In genomic region chr1:2781627-2782026, GRCh38 we compare ENCODE assay signal across 28 cellular contexts.
"Had no signal": no experiment of that assay in that cellular context is flagged by ENCODE, and none has a peak within 500 bp of the region (broad histone marks: within the 10 kb centered on the region; RNA-seq: fewer than 3 reads in every experiment).

No MANE protein-coding gene starts in this region.

- FAIRE-seq: astrocyte, colon, TTC549 had no signal

- H3K4me1 ChIP-seq: body of pancreas, breast epithelium had no signal

- H3K27me3 ChIP-seq: brain microvascular endothelial cell had no signal

- H3K27ac ChIP-seq: body of pancreas, brain microvascular endothelial cell, breast epithelium, VCaP had no signal

- H3K9me3 ChIP-seq: body of pancreas had no signal

- H3K4me3 ChIP-seq: body of pancreas, breast epithelium had no signal

- DNase-seq: activated B cell treated with CpG ODN at 0.5 μM for 24 hours; activated CD4-positive, alpha-beta memory T cell treated with anti-CD3 and anti-CD28 coated beads for 36 hours; activated CD4-positive, alpha-beta T cell treated with anti-CD3 and anti-CD28 coated beads for 4 hours; activated CD4-positive, alpha-beta T cell treated with anti-CD3 and anti-CD28 coated beads, Interleukin-2, amount 50 U/mL, for 1 hour; activated CD4-positive, alpha-beta T cell treated with anti-CD3 and anti-CD28 coated beads, Interleukin-2, amount 50 U/mL, for 4 hours; activated CD4-positive, CD25-positive, alpha-beta regulatory T cell treated with anti-CD3 and anti-CD28 coated beads, Interleukin-2, amount 50 U/mL, for 72 hours; activated CD8-positive, alpha-beta memory T cell treated with anti-CD3 and anti-CD28 coated beads, Interleukin-2, amount 50 U/mL, for 4 hours; activated CD8-positive, alpha-beta T cell treated with anti-CD3 and anti-CD28 coated beads for 36 hours; activated gamma-delta T cell; activated naive CD4-positive, alpha-beta T cell treated with anti-CD3 and anti-CD28 coated beads, Interleukin-2, amount 10 ng/mL, durations not matched to agents 7 days and 5 days; activated naive CD4-positive, alpha-beta T cell treated with Interleukin-2 at 50 U/mL for 16 hours; activated naive CD8-positive, alpha-beta T cell treated with anti-CD3 and anti-CD28 coated beads, Interleukin-2, amount 10 ng/mL, durations not matched to agents 7 days and 5 days; activated naive CD8-positive, alpha-beta T cell treated with anti-CD3 and anti-CD28 coated beads, Interleukin-2, amount 50 U/mL, for 24 hours; activated T-cell treated with anti-CD3 and anti-CD28 coated beads for 4 hours; activated T-cell treated with anti-CD3 and anti-CD28 coated beads, Interleukin-2, amount 50 U/mL, for 1 hour; activated T-cell treated with anti-CD3 and anti-CD28 coated beads, Interleukin-2, amount 50 U/mL, for 4 hours; activated T-cell treated with anti-CD3 and anti-CD28 coated beads, Interleukin-2, amount 50 U/mL, for 72 hours; aorta; body of pancreas; brain microvascular endothelial cell; central memory CD4-positive, alpha-beta T cell; T-helper 2 cell; T-helper 9 cell had no signal

- H3K36me3 ChIP-seq: brain microvascular endothelial cell, breast epithelium had no signal
